ENCODE assay signal across 8 cellular contexts in genomic region chr22:29635734-29636357, GRCh38. TPM values are rescaled to one million over a fixed set of nuclear protein-coding genes. Genes with fewer than 3 reads are reported as not detected.
A peak's percentile ranks its signal among the peaks of the same experiment; 100 is the strongest.
DNase-seq lines count a peak whose midpoint lies in the region; ATAC-seq, FAIRE-seq and TF ChIP-seq lines count a peak whose summit lies in the region.

No MANE protein-coding gene starts in this region.

- H4K5ac ChIP-seq in IMR-90 (ENCODE audit: low read depth, low read length) = no peak overlapping the region

- peaks cover 17% of the 10 kb centered on the region for H3K36me3 Mint-ChIP-seq in nephron (ENCODE audit: low read depth)

- H3K27me3 ChIP-seq in IMR-90 (ENCODE audit: control insufficient read depth, insufficient read depth, low read length) = no peaks in the 10 kb centered on the region
- no peaks in the 10 kb centered on the region for H3K27me3 ChIP-seq in aorta (ENCODE audit: control insufficient read depth in 1 of 2, insufficient read depth in 2 of 2, low read length in 1 of 2)

- H3K36me3 ChIP-seq in IMR-90 (ENCODE audit: control insufficient read depth, insufficient read depth, low read length) = peaks cover 11% of the 10 kb centered on the region
- peaks cover 2 to 3% of the 10 kb centered on the region in 2 donors for H3K36me3 ChIP-seq in aorta (ENCODE audit: control insufficient read depth in 1 of 2, insufficient read depth in 2 of 2, low read length in 1 of 2)

- H3K27me3 Mint-ChIP-seq in nephron (ENCODE audit: low read depth) = no peaks in the 10 kb centered on the region

- no peak overlapping the region for H3K56ac ChIP-seq in IMR-90 (ENCODE audit: extremely low read depth, insufficient read depth, low read length)

- no peak overlapping the region for H2AK9ac ChIP-seq in IMR-90 (replicated peaks; ENCODE audit: low read depth, low read length, poor library complexity)

- H2AK5ac ChIP-seq in IMR-90 (ENCODE audit: low read depth, low read length) = no peak overlapping the region

- no peak overlapping the region for H4K91ac ChIP-seq in IMR-90 (ENCODE audit: insufficient read depth, low read depth, low read length)

- H4K8ac ChIP-seq in IMR-90 (ENCODE audit: low read depth in 2 of 2, low read length in 2 of 2) = no peak overlapping the region

- in situ Hi-C loops in IMR-90 (cut with MboI; ENCODE audit: low sequenced_read_pairs) = loop anchor here (10.0 kb wide), 2 partner anchors 369 to 449 kb away; partner anchors contain the start of gene HORMAD2

- dilution Hi-C loops in IMR-90 (cut with HindIII; ENCODE audit: low sequenced_read_pairs, unreplicated experiment) = no loop called here

- no peak overlapping the region for H3K4ac ChIP-seq in IMR-90 (ENCODE audit: low read depth, low read length)

- H2BK15ac ChIP-seq in IMR-90 (ENCODE audit: low read depth, low read length) = no peak overlapping the region; the same call in 2 of the 3 replicates

- POLR2A ChIA-PET in IMR-90 (lab: Charles Lee; ENCODE audit: unreplicated experiment) = no interaction called here

- peak; percentile 22 for FAIRE-seq in RCC 7860 (lab: Jason Lieb, UNC)

- H3K9me1 ChIP-seq in IMR-90 (ENCODE audit: insufficient read depth, low read length) = peaks cover 23% of the 10 kb centered on the region

- H3K9me3 ChIP-seq in IMR-90 (ENCODE audit: control insufficient read depth, insufficient read depth, low read length) (no peaks in the 10 kb centered on the region), aorta (ENCODE audit: control insufficient read depth, low read length) (no peaks in the 10 kb centered on the region)

- H3K27ac Mint-ChIP-seq in nephron = no peak overlapping the region

- H3K4me1 Mint-ChIP-seq in nephron = peaks cover 6% of the 10 kb centered on the region

- peak; percentile 73 for TF ChIP-seq RAD21 in IMR-90 (IDR thresholded peaks at IDR 0.05; ENCODE audit: low read length)

- no peak overlapping the region for H3K9ac ChIP-seq in IMR-90 (ENCODE audit: low read depth, low read length)

- no CpG with 5 or more reads among the region's 3 CpGs for WGBS in IMR-90 (ENCODE audit: extremely low coverage in 2 of 2, insufficient read length in 1 of 2), 2 experiments
- WGBS in aorta, 2 donors = 39 to 46% methylated on average over 3 of the region's 3 CpGs

- H3K18ac ChIP-seq in IMR-90 (ENCODE audit: low read depth, low read length) = no peak overlapping the region

- TF ChIP-seq POLR2A in IMR-90 (IDR thresholded peaks at IDR 0.05; ENCODE audit: low read depth, low read length) = no peak
- no peak for TF ChIP-seq POLR2A in erythroblast (IDR thresholded peaks at IDR 0.05; ENCODE audit: low read length)

- peaks cover 70 to 83% of the 10 kb centered on the region in 2 experiments for H3K79me1 ChIP-seq in IMR-90 (ENCODE audit: low read depth in 1 of 2, low read length in 2 of 2)

- intact Hi-C loops in IMR-90 (cut with micrococcal nuclease) (loop anchor here (1.0 kb wide), 1 partner anchor 453 kb away; no protein-coding TSS in a partner anchor), aorta (cut with DNase I) (loop anchor here (10.0 kb wide), 2 partner anchors 369 to 459 kb away; no protein-coding TSS in a partner anchor)

- BruUV-seq in IMR-90 (replicated peaks; lab: Mats Ljungman, UMichigan) = no TSS peak

- H3K4me3 Mint-ChIP-seq in nephron = no peak overlapping the region

- ATAC-seq in IMR-90 (ENCODE audit: low read depth) = peak; percentile 88
- ATAC-seq in GM18520 (IDR thresholded peaks at IDR 0.05; ENCODE audit: unreplicated experiment) = no peak
- ATAC-seq in aorta (ENCODE audit: low FRiP score) = no peak

- no peak overlapping the region for H3K4me2 ChIP-seq in IMR-90 (ENCODE audit: low read depth, low read length)

- H2AFZ ChIP-seq in IMR-90 (replicated peaks; ENCODE audit: low read length, poor library complexity) = no peak overlapping the region

- H4K20me1 ChIP-seq in IMR-90 (ENCODE audit: insufficient read depth, low read length) = peaks cover 39% of the 10 kb centered on the region

- H3K4me3 ChIP-seq in IMR-90 (ENCODE audit: insufficient read depth, low read depth, low read length) (no peak overlapping the region), aorta (ENCODE audit: low read length in 2 of 2) (no peak overlapping the region)

- H2BK20ac ChIP-seq in IMR-90 (ENCODE audit: low read depth, low read length) = no peak overlapping the region

- H3K27ac ChIP-seq in IMR-90 (ENCODE audit: insufficient read depth, low read length) (no peak overlapping the region), aorta (ENCODE audit: low read depth in 1 of 2, low read length in 2 of 2) (no peak overlapping the region)

- H2BK5ac ChIP-seq in IMR-90 (ENCODE audit: low read depth, low read length, poor library complexity, severe bottlenecking) = no peak overlapping the region

- no peak overlapping the region for H3K23ac ChIP-seq in IMR-90 (ENCODE audit: low read depth, low read length)

- TF ChIP-seq CTCF in IMR-90 (conservative IDR thresholded peaks at IDR 0.05; ENCODE audit: low read depth, low read length) = peak; percentile 72
- peak; percentile 65 to 68 (median 68) for TF ChIP-seq CTCF in nephron (IDR thresholded peaks at IDR 0.05; ENCODE audit: unreplicated experiment in 3 of 3)

- H3K14ac ChIP-seq in IMR-90 (replicated peaks; ENCODE audit: low read depth, low read length) = no peak overlapping the region

- DNase-seq in DMS153 (lab: John Stamatoyannopoulos, UW) (peak; percentile 46), IMR-90 (peak; percentile 73), RCC 7860 (ENCODE audit: low spot score) (peak; percentile 50), erythroblast (lab: John Stamatoyannopoulos, UW) (peak; percentile 67 to 74), activated gamma-delta T cell treated with Interleukin-2 at 50 U/mL for 16 hours (no peak), aorta (no peak)

- CTCF ChIA-PET in IMR-90 (lab: Yijun Ruan, JAX) = interaction anchor here (0.5 to 1.6 kb wide), 4 partner anchors 10 to 432 kb away, joined by 3 to 13 read pairs (median 3); no protein-coding TSS in a partner anchor

- H2BK120ac ChIP-seq in IMR-90 (ENCODE audit: low read depth, low read length) = no peak overlapping the region

- no peaks in the 10 kb centered on the region for H3K9me3 Mint-ChIP-seq in nephron

- H3K4me1 ChIP-seq in IMR-90 (ENCODE audit: control insufficient read depth, insufficient read depth, low read length) (peaks cover 8% of the 10 kb centered on the region), aorta (ENCODE audit: control insufficient read depth in 1 of 2, insufficient read depth in 2 of 2, low read length in 2 of 2) (no peaks in the 10 kb centered on the region)

TF ChIP-seq in IMR-90, 13 proteins besides CTCF, POLR2A, EP300 and RAD21:
- TF ChIP-seq MAFK (IDR thresholded peaks at IDR 0.05; ENCODE audit: low read depth, low read length) (no peak), SMC3 (IDR thresholded peaks at IDR 0.05; ENCODE audit: low read depth, low read length) (peak; percentile 50; the same call in 1 of the 2 replicates)

RNA-seq across cellular contexts. Expression of gene NF2, which starts 32.4 kb away (rescaled TPM):
- 151 and 181 TPM in 2 replicates for total RNA-seq in IMR-90 (2012; rRNA removed)
- polyA plus RNA-seq in IMR-90 (2012; rRNA removed) = 56.5 and 59.0 TPM in 2 replicates
- 34.7 and 46.5 TPM in 2 replicates for polyA plus RNA-seq in IMR-90 (2012; cell fraction: cytosol; rRNA removed)
- polyA plus RNA-seq in IMR-90 (2012; cell fraction: nucleus; rRNA removed; ENCODE audit: low replicate concordance) = 36.3 and 38.6 TPM in 2 replicates
- total RNA-seq in aorta = 10 to 100 TPM; 35.6 TPM
- polyA plus RNA-seq in aorta = 1 to 10 TPM; 5.0 to 9.3 TPM

RNA-seq across cellular contexts. Expression of gene NIPSNAP1, which starts 54.9 kb away (rescaled TPM):
- 61.4 and 68.3 TPM in 2 replicates for total RNA-seq in IMR-90 (2012; rRNA removed)
- polyA plus RNA-seq in IMR-90 (2012; rRNA removed) = 64.6 and 69.7 TPM in 2 replicates
- 50.9 and 61.4 TPM in 2 replicates for polyA plus RNA-seq in IMR-90 (2012; cell fraction: cytosol; rRNA removed)
- 47.0 and 55.4 TPM in 2 replicates for polyA plus RNA-seq in IMR-90 (2012; cell fraction: nucleus; rRNA removed; ENCODE audit: low replicate concordance)
- 10 to 100 TPM in 1 of 2 donors, 1 to 10 TPM in 1; 8.8 to 19.9 TPM for total RNA-seq in aorta
- polyA plus RNA-seq in aorta = 10 to 100 TPM; 14.3 to 18.9 TPM

Comparison
In these comparisons a context has a peak if more than half of its experiments do, and no peak if none do; other contexts are left out.
1. DNase-seq: peak in DMS153 (single experiment), IMR-90 (single experiment), RCC 7860 (single experiment) and erythroblast (2 of 2); none in activated gamma-delta T cell treated with Interleukin-2 at 50 U/mL for 16 hours (single experiment) and aorta (0 of 2).